ENCODE assay signal across 27 cellular contexts in the genomic region with DNA sequence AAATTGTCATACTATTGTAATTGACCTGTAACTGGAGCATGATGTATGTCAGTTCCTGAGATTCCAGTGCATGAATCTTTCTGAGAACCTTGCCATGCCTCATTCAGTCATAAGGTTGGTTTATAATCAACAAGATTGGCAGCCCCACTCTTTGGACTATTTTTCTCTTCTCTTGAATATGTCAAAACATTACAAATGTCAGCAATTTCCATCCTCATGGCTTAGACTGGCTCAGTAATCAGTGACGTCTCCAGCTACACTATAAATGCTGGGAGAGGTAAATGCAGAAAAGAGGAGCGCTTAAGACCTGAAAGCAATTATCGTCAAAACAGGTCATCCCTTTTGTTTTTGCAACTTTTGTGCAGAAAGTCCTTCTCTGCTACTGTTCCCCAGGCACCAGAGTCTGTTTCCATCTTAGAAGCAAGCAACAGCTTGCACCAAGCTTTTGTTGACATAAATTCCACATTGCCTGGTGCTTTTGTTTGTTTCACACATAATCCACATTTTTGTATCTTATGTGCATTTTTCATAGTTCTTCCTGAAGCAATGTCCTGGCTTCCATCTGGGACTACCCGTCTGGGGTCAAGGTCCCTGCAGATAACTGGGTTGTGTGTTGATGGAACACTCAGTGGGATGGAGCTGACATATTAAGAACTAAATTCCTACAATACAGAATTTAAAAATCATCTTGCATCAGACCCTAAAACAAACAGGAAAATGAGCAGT.
DNase-seq lines count a peak whose midpoint lies in the region; ATAC-seq, FAIRE-seq and TF ChIP-seq lines count a peak whose summit lies in the region.
"Had no signal": no experiment of that assay in that cellular context is flagged by ENCODE, and none has a peak within 500 bp of the region (broad histone marks: within the 10 kb centered on the region; RNA-seq: fewer than 3 reads in every experiment).

No MANE protein-coding gene starts in this region.

- no peaks in the 10 kb centered on the region for H4K20me1 ChIP-seq in HepG2 (ENCODE audit: insufficient read depth, low read length)
- no peaks in the 10 kb centered on the region for H4K20me1 ChIP-seq in Karpas-422 (ENCODE audit: insufficient read depth, low read depth, low read length)
- no peaks in the 10 kb centered on the region for H4K20me1 ChIP-seq in neural cell (ENCODE audit: insufficient read depth)
- H4K20me1 ChIP-seq: BLaER1 had no signal

- POLR2A ChIA-PET in HepG2 (lab: Yijun Ruan, JAX) = no interaction called here
- POLR2A ChIA-PET in CD4-positive, alpha-beta memory T cell (lab: Charles Lee; ENCODE audit: partially characterized antibody) = no interaction called here

- TF ChIP-seq RAD21 in HepG2 (CRISPR knock-in tag; IDR thresholded peaks at IDR 0.05) = no peak
- TF ChIP-seq RAD21 in neural cell (conservative IDR thresholded peaks at IDR 0.05) = no peak

- H3K27ac Mint-ChIP-seq in CD4-positive, alpha-beta memory T cell = no peak overlapping the region
- H3K27ac Mint-ChIP-seq: CD14-positive monocyte; CD4-positive, CD25-positive, alpha-beta regulatory T cell; CD8-positive, alpha-beta memory T cell had no signal

- H2AFZ ChIP-seq in HepG2 (ENCODE audit: low read length) (no peak overlapping the region), Karpas-422 (ENCODE audit: low read length) (no peak overlapping the region), neural cell (ENCODE audit: low read depth, low read length) (no peak overlapping the region)

- no peak for TF ChIP-seq POLR2A in HepG2 (IDR thresholded peaks at IDR 0.05; ENCODE audit: insufficient read depth in 1 of 2, low read depth in 2 of 2, low read length in 2 of 2)
- no peak for TF ChIP-seq POLR2A in right lobe of liver (IDR thresholded peaks at IDR 0.05)

- CTCF ChIA-PET in HepG2 (lab: Yijun Ruan, JAX; ENCODE audit: low intra/inter-chr PET ratio, low total read pairs) = no interaction called here
- CTCF ChIA-PET in CD4-positive, alpha-beta memory T cell (lab: Charles Lee; ENCODE audit: partially characterized antibody) = interaction anchor here (1.1 kb wide), 1 partner anchor 11 kb away, joined by 3 read pairs; no protein-coding TSS in a partner anchor

- H3K27ac ChIP-seq in HepG2 (ENCODE audit: extremely low read length, insufficient read depth, low read length) = no peak overlapping the region
- no peak overlapping the region for H3K27ac ChIP-seq in right lobe of liver
- H3K27ac ChIP-seq in Karpas-422 (ENCODE audit: low read length) = no peak overlapping the region
- H3K27ac ChIP-seq in neural cell (ENCODE audit: low read length) = no peak overlapping the region
- H3K27ac ChIP-seq in CD4-positive, alpha-beta memory T cell (ENCODE audit: low read depth, low read length) = no peak overlapping the region
- H3K27ac ChIP-seq: 22Rv1, BLaER1 had no signal

- no peaks in the 10 kb centered on the region for H3K4me1 Mint-ChIP-seq in CD4-positive, alpha-beta memory T cell
- H3K4me1 Mint-ChIP-seq: CD14-positive monocyte; CD4-positive, CD25-positive, alpha-beta regulatory T cell; CD8-positive, alpha-beta memory T cell had no signal

- H3K9me2 ChIP-seq in Karpas-422 (replicated peaks; ENCODE audit: insufficient read depth, low read length) (no peaks in the 10 kb centered on the region), neural cell (ENCODE audit: insufficient read depth, low read length) (no peaks in the 10 kb centered on the region)

- no peak overlapping the region for H3K4me3 Mint-ChIP-seq in CD4-positive, alpha-beta memory T cell
- H3K4me3 Mint-ChIP-seq: CD14-positive monocyte; CD4-positive, CD25-positive, alpha-beta regulatory T cell; CD8-positive, alpha-beta memory T cell had no signal

- TF ChIP-seq EP300 in HepG2 (IDR thresholded peaks at IDR 0.05; ENCODE audit: low read depth in 2 of 2, low read length in 2 of 2) (no peak), HepG2 (CRISPR knock-in tag; IDR thresholded peaks at IDR 0.05; ENCODE audit: borderline replicate concordance) (no peak), neural cell (conservative IDR thresholded peaks at IDR 0.05; ENCODE audit: poor library complexity, severe bottlenecking) (peak; percentile 97)

- no peaks in the 10 kb centered on the region for H3K4me1 ChIP-seq in HepG2 (ENCODE audit: insufficient read depth, low read length)
- H3K4me1 ChIP-seq in right lobe of liver = no peaks in the 10 kb centered on the region
- H3K4me1 ChIP-seq in Karpas-422 (ENCODE audit: low read length) = no peaks in the 10 kb centered on the region
- no peaks in the 10 kb centered on the region for H3K4me1 ChIP-seq in CD4-positive, alpha-beta memory T cell (ENCODE audit: insufficient read depth, low read length)
- H3K4me1 ChIP-seq: BE2C, BLaER1 had no signal

- no peaks in the 10 kb centered on the region for H3K9me3 Mint-ChIP-seq in CD4-positive, alpha-beta memory T cell

- no peaks in the 10 kb centered on the region for H3K36me3 Mint-ChIP-seq in CD4-positive, alpha-beta memory T cell
- H3K36me3 Mint-ChIP-seq: CD14-positive monocyte; CD4-positive, CD25-positive, alpha-beta regulatory T cell; CD8-positive, alpha-beta memory T cell had no signal

- H3K36me3 ChIP-seq in HepG2 (replicated peaks in 1 of 2; ENCODE audit: control insufficient read depth in 1 of 2, insufficient read depth in 2 of 2, low read length in 2 of 2) (no peaks in the 10 kb centered on the region), right lobe of liver (no peaks in the 10 kb centered on the region), Karpas-422 (ENCODE audit: insufficient read depth, low read length) (no peaks in the 10 kb centered on the region), bronchial epithelial cell (ENCODE audit: control insufficient read depth, insufficient read depth, low read length) (no peaks in the 10 kb centered on the region), neural cell (ENCODE audit: insufficient read depth, low read length) (no peaks in the 10 kb centered on the region)
- no peaks in the 10 kb centered on the region for H3K36me3 ChIP-seq in CD4-positive, alpha-beta memory T cell (ENCODE audit: insufficient read depth, low read length)
- H3K36me3 ChIP-seq: BE2C, BLaER1 had no signal

- H3K27me3 ChIP-seq in HepG2 (ENCODE audit: control insufficient read depth in 1 of 2, insufficient read depth in 2 of 2, low read length in 2 of 2) (no peaks in the 10 kb centered on the region), right lobe of liver (no peaks in the 10 kb centered on the region), Karpas-422 (ENCODE audit: low read length) (no peaks in the 10 kb centered on the region), bronchial epithelial cell (ENCODE audit: control insufficient read depth, insufficient read depth, low read length) (no peaks in the 10 kb centered on the region), neural cell (ENCODE audit: insufficient read depth, low read depth, low read length) (no peaks in the 10 kb centered on the region)
- no peaks in the 10 kb centered on the region for H3K27me3 ChIP-seq in CD4-positive, alpha-beta memory T cell (ENCODE audit: insufficient read depth, low read length)
- H3K27me3 ChIP-seq: BE2C, BLaER1 had no signal

- ATAC-seq in HepG2 = no peak
- no peak for ATAC-seq in right lobe of liver
- ATAC-seq: GM12878 had no signal

- in situ Hi-C loops in HepG2 (cut with HindIII; ENCODE audit: extremely low pct_ligation_motif_present, low pct_unique_long_range_greater_than_20kb) = no loop called here

- DNase-seq in HepG2 (ENCODE audit: low spot score) (no peak), right lobe of liver (no peak), Karpas-422 (peak; percentile 9), bronchial epithelial cell (ENCODE audit: low read depth) (no peak), HuH-7 (ENCODE audit: low spot score) (no peak), amniotic stem cell (lab: John Stamatoyannopoulos, UW) (no peak)
- no peak for DNase-seq in CD4-positive, alpha-beta memory T cell
- DNase-seq: ACHN; BE2C; C1 segment of cervical spinal cord; CD4-positive, CD25-positive, alpha-beta regulatory T cell; CD8-positive, alpha-beta memory T cell; COR-L47; DMS 273 treated with DMSO at 0.1 percent for 48 hours; DMS153; DMS53; DMS79; DND-41; EL; GDM1 had no signal

- H3K9me3 ChIP-seq in HepG2 (ENCODE audit: low read length) = no peaks in the 10 kb centered on the region
- H3K9me3 ChIP-seq in right lobe of liver = no peaks in the 10 kb centered on the region
- no peaks in the 10 kb centered on the region for H3K9me3 ChIP-seq in Karpas-422 (ENCODE audit: low read length)
- no peaks in the 10 kb centered on the region for H3K9me3 ChIP-seq in neural cell (ENCODE audit: low read length)
- H3K9me3 ChIP-seq in CD4-positive, alpha-beta memory T cell (ENCODE audit: control insufficient read depth in 1 of 2, low read length in 2 of 2) = no peaks in the 10 kb centered on the region
- H3K9me3 ChIP-seq: BE2C, BLaER1 had no signal

- WGBS in HepG2 (ENCODE audit: low lambda C conversion rate) = 45% methylated on average over 4 of the region's 4 CpGs
- WGBS in right lobe of liver (ENCODE audit: insufficient coverage, low coverage, low lambda C conversion rate, missing lambda C conversion rate) = 58% methylated on average over 4 of the region's 4 CpGs

- FAIRE-seq in HepG2 (lab: Jason Lieb, UNC) = peak; percentile 46
- peak; percentile 83 for FAIRE-seq in bronchial epithelial cell (lab: Jason Lieb, UNC)
- FAIRE-seq: GM12878, GM12892, GM18507 had no signal

- no peak overlapping the region for H3K4me3 ChIP-seq in HepG2 (replicated peaks in 1 of 3; ENCODE audit: insufficient read depth in 1 of 3, low read depth in 2 of 3, low read length in 3 of 3)
- H3K4me3 ChIP-seq in right lobe of liver = no peak overlapping the region
- no peak overlapping the region for H3K4me3 ChIP-seq in Karpas-422 (ENCODE audit: low read length)
- no peak overlapping the region for H3K4me3 ChIP-seq in bronchial epithelial cell (ENCODE audit: low read depth, low read length)
- peak overlapping the region; percentile 15 for H3K4me3 ChIP-seq in neural cell (ENCODE audit: low read length)
- H3K4me3 ChIP-seq in CD4-positive, alpha-beta memory T cell (ENCODE audit: low read length in 2 of 2) = no peak overlapping the region
- H3K4me3 ChIP-seq: BLaER1, GM12878 had no signal

- no TSS peak for BruUV-seq in HepG2 (replicated peaks; lab: Mats Ljungman, UMichigan)

- no peaks in the 10 kb centered on the region for H3F3A ChIP-seq in neural cell (ENCODE audit: insufficient read depth, low read length, poor library complexity, severe bottlenecking)

- TF ChIP-seq CTCF in HepG2 (CRISPR knock-in tag; IDR thresholded peaks at IDR 0.05) (no peak), right lobe of liver (IDR thresholded peaks at IDR 0.05) (no peak), bronchial epithelial cell (IDR thresholded peaks at IDR 0.05; ENCODE audit: insufficient read depth, low read length, severe bottlenecking) (no peak), neural cell (IDR thresholded peaks at IDR 0.05; ENCODE audit: poor library complexity, severe bottlenecking) (no peak)

- H3K27me3 Mint-ChIP-seq in CD4-positive, alpha-beta memory T cell = no peaks in the 10 kb centered on the region
- H3K27me3 Mint-ChIP-seq: CD4-positive, CD25-positive, alpha-beta regulatory T cell had no signal

- H3K9ac ChIP-seq in HepG2 (ENCODE audit: insufficient read depth, low read depth, low read length) = no peak overlapping the region
- H3K9ac ChIP-seq in Karpas-422 (ENCODE audit: low read length) = no peak overlapping the region
- H3K9ac ChIP-seq in neural cell (ENCODE audit: low read length) = no peak overlapping the region
- H3K9ac ChIP-seq: BLaER1 had no signal

- H3K4me2 ChIP-seq in HepG2 (ENCODE audit: low read depth, low read length) (no peak overlapping the region), Karpas-422 (ENCODE audit: low read depth, low read length, poor library complexity, severe bottlenecking) (no peak overlapping the region), neural cell (ENCODE audit: low read length) (no peak overlapping the region)
- H3K4me2 ChIP-seq: BLaER1 had no signal

- intact Hi-C loops in HepG2 (cut with micrococcal nuclease; ENCODE audit: unreplicated experiment) = no loop called here
- intact Hi-C loops in right lobe of liver (cut with DNase I) = no loop called here
- intact Hi-C loops in CD4-positive, alpha-beta memory T cell (cut with micrococcal nuclease) = no loop called here

- H3K79me2 ChIP-seq in HepG2 (ENCODE audit: insufficient read depth, low read length) (no peaks in the 10 kb centered on the region), Karpas-422 (ENCODE audit: low read length) (no peaks in the 10 kb centered on the region), neural cell (replicated peaks; ENCODE audit: insufficient read depth, low read length) (no peaks in the 10 kb centered on the region)
